16 cellular contexts compared by ENCODE assay signal in the genomic region with DNA sequence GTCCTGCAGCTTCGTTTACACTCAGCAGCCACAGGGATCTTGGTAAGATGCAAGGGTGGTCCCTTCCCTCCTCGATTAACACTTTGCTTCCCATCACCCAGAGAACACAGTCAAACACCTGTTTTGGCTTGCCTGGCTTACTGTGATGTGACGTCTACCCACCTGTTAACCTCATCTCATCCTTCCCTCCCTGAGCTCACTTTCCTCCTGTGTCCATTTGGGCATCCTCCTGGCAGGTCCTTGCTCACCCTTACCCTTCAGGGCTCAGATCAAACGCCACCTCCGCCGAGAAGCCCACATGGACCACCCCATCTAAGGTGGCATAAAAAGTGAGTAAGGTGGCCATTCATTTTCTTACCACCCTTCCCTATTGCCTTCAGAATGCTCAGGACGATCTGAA. TPM values are rescaled to one million over a fixed set of nuclear protein-coding genes. Genes with fewer than 3 reads are reported as not detected.
DNase-seq lines count a peak whose midpoint lies in the region; ATAC-seq, FAIRE-seq and TF ChIP-seq lines count a peak whose summit lies in the region.
"Had no signal": no experiment of that assay in that cellular context is flagged by ENCODE, and none has a peak within 500 bp of the region (broad histone marks: within the 10 kb centered on the region; RNA-seq: fewer than 3 reads in every experiment).

No MANE protein-coding gene starts in this region.

- ATAC-seq in Right ventricle myocardium superior (ENCODE audit: poor library complexity) (no peak), left ventricle myocardium superior (no peak), K562 (no peak)
- ATAC-seq in activated naive CD4-positive, alpha-beta T cell treated with anti-CD3 and anti-CD28 coated beads, Interleukin-2, amount 50 U/mL, for 72 hours, result no peak

- H3K9me1 ChIP-seq in K562 (ENCODE audit: control insufficient read depth, insufficient read depth, low read length), result no peaks in the 10 kb centered on the region

- TF ChIP-seq CTCF in K562 (IDR thresholded peaks at IDR 0.05 in 2 of 3, conservative IDR thresholded peaks at IDR 0.05 in 1 of 3; ENCODE audit: insufficient read depth in 2 of 3, low read depth in 1 of 3, low read length in 3 of 3), result no peak
- no peak for TF ChIP-seq CTCF in nephron (IDR thresholded peaks at IDR 0.05; ENCODE audit: unreplicated experiment in 3 of 3)
- no peak for TF ChIP-seq CTCF in osteoblast (IDR thresholded peaks at IDR 0.05; ENCODE audit: extremely low read depth, low read depth, low read length)

- H3K4me1 ChIP-seq in K562 (replicated peaks in 1 of 2; ENCODE audit: control insufficient read depth in 2 of 2, insufficient read depth in 2 of 2, low read length in 2 of 2), result peaks cover 10 to 40% of the 10 kb centered on the region in 2 experiments; a peak in 3 of 5 replicates
- H3K4me1 ChIP-seq in osteoblast (ENCODE audit: insufficient read depth, low read length), result peaks cover 12% of the 10 kb centered on the region

- no TSS peak for BruUV-seq in K562 (replicated peaks; lab: Mats Ljungman, UMichigan)

- H3K9ac ChIP-seq in K562 (ENCODE audit: insufficient read depth in 1 of 2, low read depth in 2 of 2, low read length in 2 of 2), result peak overlapping the region in 1 of 2 experiments; percentile 23; a peak in 1 of 4 replicates

- H3K36me3 ChIP-seq in K562 (ENCODE audit: control insufficient read depth, insufficient read depth, low read length) (peaks cover 21% of the 10 kb centered on the region; the same call in 2 of the 3 replicates), osteoblast (ENCODE audit: insufficient read depth, low read length) (peaks cover 6% of the 10 kb centered on the region)

- intact Hi-C loops in Right ventricle myocardium superior (cut with DNase I), result no loop called here
- intact Hi-C loops in left ventricle myocardium superior (cut with micrococcal nuclease), result no loop called here
- intact Hi-C loops in K562 (cut with micrococcal nuclease), result no loop called here

- H3K27me3 Mint-ChIP-seq in nephron (ENCODE audit: low read depth), result peaks cover 6% of the 10 kb centered on the region
- H3K27me3 Mint-ChIP-seq: B cell; CD4-positive, alpha-beta T cell had no signal

- H3K4me1 Mint-ChIP-seq in nephron, result peaks cover 25% of the 10 kb centered on the region

- POLR2A ChIA-PET in K562 (lab: Yijun Ruan, JAX), result no interaction called here

- H3K4me2 ChIP-seq in K562 (ENCODE audit: insufficient read depth, low read length), result no peak overlapping the region
- H3K4me2 ChIP-seq in osteoblast (ENCODE audit: insufficient read depth, low read length), result no peak overlapping the region
- H3K4me2 ChIP-seq: GM23338 had no signal

- H3K27ac ChIP-seq in K562 (ENCODE audit: extremely low read depth, low read depth, low read length) (no peak overlapping the region), osteoblast (ENCODE audit: low read depth, low read length) (no peak overlapping the region)

- DNase-seq in Right ventricle myocardium superior (peak; percentile 3), left ventricle myocardium superior (no peak), K562 (ENCODE audit: extremely low read depth in 1 of 4, low spot score in 3 of 4) (no peak), osteoblast (ENCODE audit: insufficient read length, low spot score, missing footprints) (peak; percentile 59), NOMO-1 treated with DMSO at 0.1 percent for 48 hours (lab: John Stamatoyannopoulos, UW; ENCODE audit: unreplicated experiment) (no peak)
- DNase-seq in activated effector memory CD4-positive, alpha-beta T cell treated with anti-CD3 and anti-CD28 coated beads, Interleukin-2, amount 50 U/mL, for 16 hours, result no peak
- no peak for DNase-seq in activated naive CD4-positive, alpha-beta T cell treated with anti-CD3 and anti-CD28 coated beads, Interleukin-2, amount 50 U/mL, for 72 hours (ENCODE audit: low spot score in 2 of 2)
- DNase-seq: 8988T; C1 segment of cervical spinal cord; Calu3; CD4-positive, alpha-beta T cell; DMS 273 treated with DMSO at 0.1 percent for 48 hours; HCEC 1CT had no signal

- H3K27me3 ChIP-seq in K562 (ENCODE audit: control insufficient read depth in 2 of 2, insufficient read depth in 2 of 2, low read length in 2 of 2) (peaks cover under 1 to 2% of the 10 kb centered on the region in 2 experiments; a peak in 3 of 5 replicates), osteoblast (ENCODE audit: insufficient read depth, low read length) (no peaks in the 10 kb centered on the region)

- no peaks in the 10 kb centered on the region for H3K9me3 Mint-ChIP-seq in nephron
- H3K9me3 Mint-ChIP-seq in activated naive CD4-positive, alpha-beta T cell treated with anti-CD3 and anti-CD28 coated beads, Interleukin-2, amount 50 U/mL, for 72 hours, result no peaks in the 10 kb centered on the region
- H3K9me3 Mint-ChIP-seq: CD4-positive, alpha-beta T cell; GM23338 had no signal

- in situ Hi-C loops in K562 (cut with MboI), result no loop called here

- CTCF ChIA-PET in K562 (lab: Yijun Ruan, JAX; ENCODE audit: low intra/inter-chr PET ratio), result no interaction called here

- TF ChIP-seq POLR2A in K562 (conservative IDR thresholded peaks at IDR 0.05), result no peak

- no peak for TF ChIP-seq EP300 in K562 (IDR thresholded peaks at IDR 0.05; ENCODE audit: low read length)

- H3K4me3 Mint-ChIP-seq in nephron, result no peak overlapping the region
- H3K4me3 Mint-ChIP-seq: B cell; CD4-positive, alpha-beta T cell; GM23338 had no signal

- TF ChIP-seq RAD21 in K562 (CRISPR knock-in tag; conservative IDR thresholded peaks at IDR 0.05 in 1 of 2, IDR thresholded peaks at IDR 0.05 in 1 of 2), result no peak

- no peak overlapping the region for H2AFZ ChIP-seq in K562 (ENCODE audit: low read depth, low read length)
- H2AFZ ChIP-seq in osteoblast (ENCODE audit: low read length), result no peak overlapping the region
- H2AFZ ChIP-seq: GM23338 had no signal

- H3K79me2 ChIP-seq in K562 (ENCODE audit: control insufficient read depth, insufficient read depth, low read length) (no peaks in the 10 kb centered on the region), osteoblast (ENCODE audit: insufficient read depth, low read length) (no peaks in the 10 kb centered on the region)

- no peak overlapping the region for H3K4me3 ChIP-seq in K562
- no peak overlapping the region for H3K4me3 ChIP-seq in osteoblast (ENCODE audit: insufficient read depth, low read length)
- H3K4me3 ChIP-seq: GM23338 had no signal

- no peak for FAIRE-seq in K562 (lab: Jason Lieb, UNC)

- WGBS in K562 (ENCODE audit: insufficient coverage, low coverage, missing lambda C conversion rate), result 39% methylated on average over 7 of the region's 7 CpGs

- H3K36me3 Mint-ChIP-seq in nephron (ENCODE audit: low read depth), result peaks cover 20% of the 10 kb centered on the region
- H3K36me3 Mint-ChIP-seq in activated naive CD4-positive, alpha-beta T cell treated with anti-CD3 and anti-CD28 coated beads, Interleukin-2, amount 50 U/mL, for 72 hours, result peaks cover 5% of the 10 kb centered on the region in 2 donors

- peak overlapping the region in 2 of 3 experiments; percentile 13 to 21 for H3K27ac Mint-ChIP-seq in nephron
- H3K27ac Mint-ChIP-seq in activated naive CD4-positive, alpha-beta T cell treated with anti-CD3 and anti-CD28 coated beads, Interleukin-2, amount 50 U/mL, for 72 hours, result no peak overlapping the region
- H3K27ac Mint-ChIP-seq: B cell; CD4-positive, alpha-beta T cell; GM23338 had no signal

- H3K9me3 ChIP-seq in K562 (replicated peaks; ENCODE audit: control insufficient read depth, insufficient read depth, low read depth, low read length) (peaks cover 3% of the 10 kb centered on the region; the same call in 1 of the 2 replicates), osteoblast (ENCODE audit: low read depth, low read length) (no peaks in the 10 kb centered on the region)

- H4K20me1 ChIP-seq in K562 (replicated peaks; ENCODE audit: control insufficient read depth, insufficient read depth, low read length) (0 out of 2 replicates have a peak, but pooled peaks cover 6% of the 10 kb centered on the region), osteoblast (ENCODE audit: insufficient read depth, low read length) (no peaks in the 10 kb centered on the region)

RNA-seq across cellular contexts. Expression of a gene that starts 9.2 kb away (rescaled TPM):
- total RNA-seq in Right ventricle myocardium superior, result 13.0 TPM
- 16.3 TPM for total RNA-seq in left ventricle myocardium superior
- 4.3 and 8.7 TPM in 2 replicates for total RNA-seq in K562 (2011; cell fraction: chromatin; rRNA removed; ENCODE audit: low replicate concordance)
- total RNA-seq in K562 (2011; cell fraction: nucleolus; rRNA removed), result 5.7 and 6.8 TPM in 2 replicates
- total RNA-seq in K562 (2011; cell fraction: nucleoplasm; rRNA removed), result 6.9 and 7.8 TPM in 2 replicates
- 5.9 and 7.3 TPM in 2 replicates for total RNA-seq in K562 (2014; rRNA removed)
- total RNA-seq in K562 (2014; rRNA removed; fragmentation: Illumina TruSeq; extraction: Trizol), result 2.3 and 3.2 TPM in 2 replicates
- total RNA-seq in K562 (2015; rRNA removed; fragmentation: Illumina TruSeq; extraction: Trizol), result 4.7 and 5.5 TPM in 2 replicates
- 14.4 and 17.5 TPM in 2 replicates for total RNA-seq in K562 (2021)
- 3.8 and 4.7 TPM in 2 replicates for polyA plus RNA-seq in K562 (2011; rRNA removed)
- 3.5 and 7.4 TPM in 2 replicates for polyA plus RNA-seq in K562 (2011; cell fraction: cytosol; rRNA removed)
- polyA plus RNA-seq in K562 (2011; cell fraction: nucleus; rRNA removed), result 7.6 and 10.7 TPM in 2 replicates
- polyA plus RNA-seq in K562 (2012), result 10.6 and 12.2 TPM in 2 replicates
- polyA plus RNA-seq in K562 (2014; fragmentation: Illumina TruSeq; extraction: Trizol), result 8.7 TPM in 2 replicates
- under 1 TPM; 0.79 to 0.81 TPM for polyA plus RNA-seq in K562 (2014; fragmentation: Nextera tagmentation; extraction: Ambion mirVana)
- polyA plus RNA-seq in K562 (2014; rRNA removed), result 5.7 and 5.8 TPM in 2 replicates
- polyA minus RNA-seq in K562 (2011; rRNA and poly(A)+ RNA removed), result 2.1 and 3.1 TPM in 2 replicates
- polyA minus RNA-seq in K562 (2011; cell fraction: cytosol; rRNA and poly(A)+ RNA removed), result 5.5 and 6.6 TPM in 2 replicates
- 2.8 and 3.4 TPM in 2 replicates for polyA minus RNA-seq in K562 (2011; cell fraction: nucleus; rRNA and poly(A)+ RNA removed)
- 2.9 and 3.6 TPM in 2 replicates for total RNA-seq in osteoblast
- 10 to 100 TPM; 10.2 to 12.3 TPM for total RNA-seq in activated naive CD4-positive, alpha-beta T cell treated with anti-CD3 and anti-CD28 coated beads, Interleukin-2, amount 50 U/mL, for 72 hours

RNA-seq across cellular contexts. Expression of a gene that starts 9.5 kb away (rescaled TPM):
- total RNA-seq in Right ventricle myocardium superior (13.6 TPM), left ventricle myocardium superior (14.7 TPM), K562 (2014; rRNA removed) (3.8 and 5.9 TPM in 2 replicates), K562 (2014; rRNA removed; fragmentation: Illumina TruSeq; extraction: Trizol) (1.0 and 1.3 TPM in 2 replicates), K562 (2015; rRNA removed; fragmentation: Illumina TruSeq; extraction: Trizol) (1.2 and 1.3 TPM in 2 replicates), K562 (2021) (15.0 and 15.9 TPM in 2 replicates), osteoblast (6.9 and 7.4 TPM in 2 replicates)
- 39.4 and 55.2 TPM in 2 replicates for total RNA-seq in K562 (2011; cell fraction: chromatin; rRNA removed; ENCODE audit: low replicate concordance)
- total RNA-seq in K562 (2011; cell fraction: nucleolus; rRNA removed), result 10.7 TPM in 2 replicates
- total RNA-seq in K562 (2011; cell fraction: nucleoplasm; rRNA removed), result 25.4 and 86.3 TPM in 2 replicates
- polyA plus RNA-seq in K562 (2011; rRNA removed) (1.6 and 3.3 TPM in 2 replicates), K562 (2014; fragmentation: Illumina TruSeq; extraction: Trizol) (3.3 and 3.9 TPM in 2 replicates), K562 (2014; fragmentation: Nextera tagmentation; extraction: Ambion mirVana) (under 1 TPM; 0.06 to 0.08 TPM), K562 (2014; rRNA removed) (3.4 and 4.9 TPM in 2 replicates)
- 3.0 and 6.5 TPM in 2 replicates for polyA plus RNA-seq in K562 (2011; cell fraction: cytosol; rRNA removed)
- polyA plus RNA-seq in K562 (2011; cell fraction: nucleus; rRNA removed), result 17.0 and 20.1 TPM in 2 replicates
- 6.7 and 9.7 TPM in 2 replicates for polyA plus RNA-seq in K562 (2012)
- 3.0 and 4.6 TPM in 2 replicates for polyA minus RNA-seq in K562 (2011; rRNA and poly(A)+ RNA removed)
- 5.6 and 7.0 TPM in 2 replicates for polyA minus RNA-seq in K562 (2011; cell fraction: cytosol; rRNA and poly(A)+ RNA removed)
- polyA minus RNA-seq in K562 (2011; cell fraction: nucleus; rRNA and poly(A)+ RNA removed), result 4.6 and 5.4 TPM in 2 replicates
- total RNA-seq in activated naive CD4-positive, alpha-beta T cell treated with anti-CD3 and anti-CD28 coated beads, Interleukin-2, amount 50 U/mL, for 72 hours, result 10 to 100 TPM in 1 of 2 donors, 1 to 10 TPM in 1; 8.7 to 10.1 TPM

RNA-seq across cellular contexts. Expression of a gene that starts 10.0 kb away (rescaled TPM):
- 17.5 TPM for total RNA-seq in Right ventricle myocardium superior
- 17.0 TPM for total RNA-seq in left ventricle myocardium superior
- total RNA-seq in K562 (2011; cell fraction: chromatin; rRNA removed; ENCODE audit: low replicate concordance), result 3.2 and 12.0 TPM in 2 replicates
- total RNA-seq in K562 (2011; cell fraction: nucleolus; rRNA removed), result 12.4 and 13.0 TPM in 2 replicates
- 7.3 and 7.5 TPM in 2 replicates for total RNA-seq in K562 (2011; cell fraction: nucleoplasm; rRNA removed)
- 14.7 and 23.6 TPM in 2 replicates for total RNA-seq in K562 (2014; rRNA removed)
- 0.55 and 1.2 TPM in 2 replicates for total RNA-seq in K562 (2014; rRNA removed; fragmentation: Illumina TruSeq; extraction: Trizol)
- 5.6 and 6.4 TPM in 2 replicates for total RNA-seq in K562 (2015; rRNA removed; fragmentation: Illumina TruSeq; extraction: Trizol)
- 15.6 and 16.7 TPM in 2 replicates for total RNA-seq in K562 (2021)
- 2.9 and 3.7 TPM in 2 replicates for polyA plus RNA-seq in K562 (2011; rRNA removed)
- 6.8 and 21.8 TPM in 2 replicates for polyA plus RNA-seq in K562 (2011; cell fraction: cytosol; rRNA removed)
- 9.0 and 14.1 TPM in 2 replicates for polyA plus RNA-seq in K562 (2011; cell fraction: nucleus; rRNA removed)
- polyA plus RNA-seq in K562 (2012), result 7.6 and 20.4 TPM in 2 replicates
- polyA plus RNA-seq in K562 (2014; fragmentation: Illumina TruSeq; extraction: Trizol), result 1.4 and 5.4 TPM in 2 replicates
- under 1 TPM; 0.08 to 0.10 TPM for polyA plus RNA-seq in K562 (2014; fragmentation: Nextera tagmentation; extraction: Ambion mirVana)
- 13.1 and 14.4 TPM in 2 replicates for polyA plus RNA-seq in K562 (2014; rRNA removed)
- 0.30 and 0.67 TPM in 2 replicates for polyA minus RNA-seq in K562 (2011; rRNA and poly(A)+ RNA removed)
- polyA minus RNA-seq in K562 (2011; cell fraction: cytosol; rRNA and poly(A)+ RNA removed), result 5.1 and 7.1 TPM in 2 replicates
- polyA minus RNA-seq in K562 (2011; cell fraction: nucleus; rRNA and poly(A)+ RNA removed), result 5.9 and 6.3 TPM in 2 replicates
- total RNA-seq in osteoblast, result 11.2 TPM in 2 replicates
- 10 to 100 TPM; 21.4 to 29.7 TPM for total RNA-seq in activated naive CD4-positive, alpha-beta T cell treated with anti-CD3 and anti-CD28 coated beads, Interleukin-2, amount 50 U/mL, for 72 hours

RNA-seq across cellular contexts. Expression of a gene that starts 15.3 kb away (rescaled TPM):
- total RNA-seq in Right ventricle myocardium superior (17.4 TPM), left ventricle myocardium superior (21.8 TPM), K562 (2014; rRNA removed) (1.6 and 2.3 TPM in 2 replicates), K562 (2014; rRNA removed; fragmentation: Illumina TruSeq; extraction: Trizol) (0.29 and 0.40 TPM in 2 replicates), K562 (2015; rRNA removed; fragmentation: Illumina TruSeq; extraction: Trizol) (1.4 and 1.5 TPM in 2 replicates), K562 (2021) (18.6 and 18.8 TPM in 2 replicates), osteoblast (1.4 and 1.5 TPM in 2 replicates)
- 2.2 and 8.0 TPM in 2 replicates for total RNA-seq in K562 (2011; cell fraction: chromatin; rRNA removed; ENCODE audit: low replicate concordance)
- 8.0 and 10.0 TPM in 2 replicates for total RNA-seq in K562 (2011; cell fraction: nucleolus; rRNA removed)
- 4.9 and 5.2 TPM in 2 replicates for total RNA-seq in K562 (2011; cell fraction: nucleoplasm; rRNA removed)
- polyA plus RNA-seq in K562 (2011; rRNA removed) (1.2 and 1.5 TPM in 2 replicates), K562 (2014; fragmentation: Illumina TruSeq; extraction: Trizol) (1.8 and 2.3 TPM in 2 replicates), K562 (2014; fragmentation: Nextera tagmentation; extraction: Ambion mirVana) (not detected), K562 (2014; rRNA removed) (6.7 and 6.9 TPM in 2 replicates)
- 2.0 and 9.6 TPM in 2 replicates for polyA plus RNA-seq in K562 (2011; cell fraction: cytosol; rRNA removed)
- 1.6 and 4.8 TPM in 2 replicates for polyA plus RNA-seq in K562 (2011; cell fraction: nucleus; rRNA removed)
- polyA plus RNA-seq in K562 (2012), result 6.0 and 10.0 TPM in 2 replicates
- 0.24 and 0.60 TPM in 2 replicates for polyA minus RNA-seq in K562 (2011; rRNA and poly(A)+ RNA removed)
- 7.3 and 9.8 TPM in 2 replicates for polyA minus RNA-seq in K562 (2011; cell fraction: cytosol; rRNA and poly(A)+ RNA removed)
- polyA minus RNA-seq in K562 (2011; cell fraction: nucleus; rRNA and poly(A)+ RNA removed), result 1.1 and 1.5 TPM in 2 replicates
- total RNA-seq in activated naive CD4-positive, alpha-beta T cell treated with anti-CD3 and anti-CD28 coated beads, Interleukin-2, amount 50 U/mL, for 72 hours, result 10 to 100 TPM; 13.7 to 15.5 TPM

RNA-seq across cellular contexts. Expression of a gene that starts 34.3 kb away (rescaled TPM):
- 11.7 TPM for total RNA-seq in Right ventricle myocardium superior
- total RNA-seq in left ventricle myocardium superior, result 13.4 TPM
- 6.3 and 14.3 TPM in 2 replicates for total RNA-seq in K562 (2011; cell fraction: chromatin; rRNA removed; ENCODE audit: low replicate concordance)
- 10.0 and 12.5 TPM in 2 replicates for total RNA-seq in K562 (2011; cell fraction: nucleolus; rRNA removed)
- total RNA-seq in K562 (2011; cell fraction: nucleoplasm; rRNA removed), result 7.7 and 9.6 TPM in 2 replicates
- 2.0 and 3.8 TPM in 2 replicates for total RNA-seq in K562 (2014; rRNA removed)
- total RNA-seq in K562 (2014; rRNA removed; fragmentation: Illumina TruSeq; extraction: Trizol), result 1.6 TPM in 2 replicates
- 2.7 and 3.2 TPM in 2 replicates for total RNA-seq in K562 (2015; rRNA removed; fragmentation: Illumina TruSeq; extraction: Trizol)
- 4.6 and 6.1 TPM in 2 replicates for total RNA-seq in K562 (2021)
- polyA plus RNA-seq in K562 (2011; rRNA removed), result 2.1 and 3.5 TPM in 2 replicates
- polyA plus RNA-seq in K562 (2011; cell fraction: cytosol; rRNA removed), result 2.0 and 4.3 TPM in 2 replicates
- 11.3 and 16.1 TPM in 2 replicates for polyA plus RNA-seq in K562 (2011; cell fraction: nucleus; rRNA removed)
- 7.3 and 7.9 TPM in 2 replicates for polyA plus RNA-seq in K562 (2012)
- 4.1 and 5.1 TPM in 2 replicates for polyA plus RNA-seq in K562 (2014; fragmentation: Illumina TruSeq; extraction: Trizol)
- under 1 TPM; 0.14 to 0.17 TPM for polyA plus RNA-seq in K562 (2014; fragmentation: Nextera tagmentation; extraction: Ambion mirVana)
- polyA plus RNA-seq in K562 (2014; rRNA removed), result 4.1 and 4.4 TPM in 2 replicates
- 1.4 TPM in 2 replicates for polyA minus RNA-seq in K562 (2011; rRNA and poly(A)+ RNA removed)
- polyA minus RNA-seq in K562 (2011; cell fraction: cytosol; rRNA and poly(A)+ RNA removed), result 1.3 and 2.6 TPM in 2 replicates
- polyA minus RNA-seq in K562 (2011; cell fraction: nucleus; rRNA and poly(A)+ RNA removed), result 2.7 TPM in 2 replicates
- total RNA-seq in osteoblast, result 6.5 and 8.7 TPM in 2 replicates
- total RNA-seq in activated naive CD4-positive, alpha-beta T cell treated with anti-CD3 and anti-CD28 coated beads, Interleukin-2, amount 50 U/mL, for 72 hours, result 1 to 10 TPM; 3.6 to 3.9 TPM

Comparison
In these comparisons a context has a peak if more than half of its experiments do, and no peak if none do; other contexts are left out.
1. DNase-seq: peak in Right ventricle myocardium superior (single experiment) and osteoblast (single experiment); none in left ventricle myocardium superior (single experiment), K562 (0 of 4), activated effector memory CD4-positive, alpha-beta T cell treated with anti-CD3 and anti-CD28 coated beads, Interleukin-2, amount 50 U/mL, for 16 hours (single experiment), activated naive CD4-positive, alpha-beta T cell treated with anti-CD3 and anti-CD28 coated beads, Interleukin-2, amount 50 U/mL, for 72 hours (0 of 2) and NOMO-1 treated with DMSO at 0.1 percent for 48 hours (single experiment).
2. H3K27ac Mint-ChIP-seq: peak in nephron (2 of 3); none in activated naive CD4-positive, alpha-beta T cell treated with anti-CD3 and anti-CD28 coated beads, Interleukin-2, amount 50 U/mL, for 72 hours (0 of 2).